Comparison of ENCODE assay signal across 8 cellular contexts in genomic region chr10:71767420-71768035, GRCh38.
DNase-seq lines count a peak whose midpoint lies in the region; TF ChIP-seq lines count a peak whose summit lies in the region.

No MANE protein-coding gene starts in this region.

- H3K27ac ChIP-seq in layer of hippocampus (ENCODE audit: low read depth, low read length): peak overlapping the region; percentile 31
- H3K27ac ChIP-seq in stomach smooth muscle (ENCODE audit: low read length): peak overlapping the region; percentile 64

- TF ChIP-seq CTCF in astrocyte of the spinal cord (IDR thresholded peaks at IDR 0.05; ENCODE audit: low read depth, low read length): no peak

- DNase-seq in LoVo (ENCODE audit: low spot score) (peak; percentile 23), astrocyte of the spinal cord (ENCODE audit: low read depth, low spot score) (peak; percentile 13), HuH-7.5 (ENCODE audit: low spot score) (no peak), AG08396 (ENCODE audit: low spot score) (no peak), NCI-H2107 treated with DMSO at 0.1 percent for 48 hours (lab: John Stamatoyannopoulos, UW; ENCODE audit: unreplicated experiment) (no peak)
- DNase-seq in stimulated activated naive CD4-positive, alpha-beta T cell treated with Interleukin-2 at 50 U/mL for 16 hours (lab: John Stamatoyannopoulos, UW): no peak

- H3K36me3 ChIP-seq in stomach smooth muscle (ENCODE audit: control insufficient read depth in 2 of 2, insufficient read depth in 2 of 2, low read length in 2 of 2): peaks cover 2 to 3% of the 10 kb centered on the region in 2 donors

- H3K27me3 ChIP-seq in layer of hippocampus (ENCODE audit: control insufficient read depth, insufficient read depth, low read length) (no peaks in the 10 kb centered on the region), stomach smooth muscle (ENCODE audit: control insufficient read depth in 1 of 2, insufficient read depth in 2 of 2, low read length in 2 of 2) (no peaks in the 10 kb centered on the region)

- no peaks in the 10 kb centered on the region for H3K9me3 ChIP-seq in stomach smooth muscle (ENCODE audit: control insufficient read depth in 2 of 2, low read length in 2 of 2)

- peak overlapping the region in 1 of 2 donors; percentile 17 for H3K9ac ChIP-seq in stomach smooth muscle (ENCODE audit: low read length in 2 of 2)

- no peak overlapping the region for H3K4me3 ChIP-seq in astrocyte of the spinal cord (ENCODE audit: low read depth, low read length)
- peak overlapping the region in 1 of 2 donors; percentile 29 for H3K4me3 ChIP-seq in stomach smooth muscle (ENCODE audit: low read length in 2 of 2)

- in situ Hi-C loops in astrocyte of the spinal cord (cut with HindIII; ENCODE audit: low sequenced_read_pairs): no loop called here

- H3K4me1 ChIP-seq in stomach smooth muscle (ENCODE audit: control insufficient read depth, insufficient read depth, low read length): peaks cover 82% of the 10 kb centered on the region

Comparison
In these comparisons a context has a peak if more than half of its experiments do, and no peak if none do; other contexts are left out.
1. DNase-seq: peak in LoVo (single experiment) and astrocyte of the spinal cord (single experiment); none in HuH-7.5 (single experiment), AG08396 (single experiment), stimulated activated naive CD4-positive, alpha-beta T cell treated with Interleukin-2 at 50 U/mL for 16 hours (single experiment) and NCI-H2107 treated with DMSO at 0.1 percent for 48 hours (single experiment).